Comparison of ENCODE assay signal across 11 cellular contexts in genomic region chr4:20577702-20578101, GRCh38.
"Had no signal": no experiment of that assay in that cellular context is flagged by ENCODE, and none has a peak within 500 bp of the region (broad histone marks: within the 10 kb centered on the region; RNA-seq: fewer than 3 reads in every experiment).

No MANE protein-coding gene starts in this region.

- ATAC-seq: GM23338, HCT116 had no signal

- FAIRE-seq: H1, H54 had no signal

- H3K36me3 ChIP-seq: HAP-1 had no signal

- H3K9me3 ChIP-seq: HAP-1 had no signal

- H3K4me2 ChIP-seq: GM23338 had no signal

- H3K27ac ChIP-seq: GM23248 had no signal

- H3K9ac ChIP-seq: GM23248 had no signal

- H3K4me3 ChIP-seq: GM23248, GM23338, HAP-1 had no signal

- H2AFZ ChIP-seq: GM23248, GM23338 had no signal

- DNase-seq: GOT3, H7, H9, HCEC 1CT, HFFc6 had no signal
